Comparison of ENCODE assay signal across 8 cellular contexts in the genomic region with DNA sequence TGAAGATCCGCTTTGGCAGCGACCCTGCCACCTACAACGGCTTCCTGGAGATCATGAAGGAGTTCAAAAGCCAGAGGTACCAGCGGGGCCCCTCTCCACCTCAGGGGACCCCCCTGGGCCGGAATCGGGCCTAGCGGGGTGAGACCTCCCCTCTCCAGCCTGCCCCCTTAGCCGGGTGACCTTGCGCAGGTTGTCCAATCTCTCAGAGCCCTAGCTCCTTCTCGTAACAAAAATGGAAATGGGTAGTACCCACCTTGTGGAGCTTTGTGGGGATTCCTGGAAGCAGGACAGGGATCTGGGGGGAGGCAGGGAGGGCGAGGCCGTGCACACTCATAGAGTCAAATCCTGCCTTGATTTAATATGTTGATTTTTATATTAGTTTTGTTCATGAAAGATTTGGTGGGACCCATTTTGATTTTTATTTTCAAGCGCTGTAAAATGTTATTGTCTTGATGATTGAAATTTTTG. TPM values are rescaled to one million over a fixed set of nuclear protein-coding genes. Genes with fewer than 3 reads are reported as not detected.
DNase-seq lines count a peak whose midpoint lies in the region; ATAC-seq and TF ChIP-seq lines count a peak whose summit lies in the region.

No MANE protein-coding gene starts in this region.

- H3K27me3 ChIP-seq in SK-N-SH (ENCODE audit: insufficient read depth) (no peaks in the 10 kb centered on the region), adrenal gland (no peaks in the 10 kb centered on the region), layer of hippocampus (ENCODE audit: control insufficient read depth, insufficient read depth, low read length) (no peaks in the 10 kb centered on the region), thoracic aorta (replicated peaks; ENCODE audit: insufficient read depth) (no peaks in the 10 kb centered on the region)

- no peak for TF ChIP-seq RAD21 in SK-N-SH (IDR thresholded peaks at IDR 0.05; ENCODE audit: low read length)

- H3K27ac ChIP-seq in SK-N-SH (ENCODE audit: low read depth in 2 of 2, low read length in 1 of 2) (no peak overlapping the region; a peak in 1 of 4 replicates), adrenal gland (peak overlapping the region in 3 of 5 donors; percentile 71 to 84 (median 80)), layer of hippocampus (ENCODE audit: low read depth, low read length) (peak overlapping the region; percentile 62), thoracic aorta (peak overlapping the region; percentile 40 to 51)

- peak overlapping the region; percentile 95 for H3K4me2 ChIP-seq in SK-N-SH

- H3K79me2 ChIP-seq in SK-N-SH (ENCODE audit: insufficient read depth), result peaks cover 41% of the 10 kb centered on the region

- intact Hi-C loops in adrenal gland (cut with DNase I), result no loop called here

- H3K4me1 ChIP-seq in SK-N-SH (ENCODE audit: control insufficient read depth in 1 of 2, insufficient read depth in 2 of 2, low read depth in 1 of 2, low read length in 1 of 2) (peaks cover 15 to 18% of the 10 kb centered on the region in 2 experiments), adrenal gland (replicated peaks in 1 of 2) (peaks cover 11 to 24% of the 10 kb centered on the region in 2 donors), thoracic aorta (ENCODE audit: control insufficient read depth in 1 of 2, low read depth in 2 of 2) (peaks cover 0 to 29% of the 10 kb centered on the region in 2 donors)

- peaks cover 7% of the 10 kb centered on the region for H3F3A ChIP-seq in SK-N-SH (replicated peaks; ENCODE audit: insufficient read depth)

- peak overlapping the region; percentile 78 for H3K9ac ChIP-seq in SK-N-SH

- CTCF ChIA-PET in SK-N-SH (lab: Yijun Ruan, JAX), result interaction anchor here (0.6 to 1.0 kb wide), 2 partner anchors 57 to 223 kb away, joined by 3 to 4 read pairs; no protein-coding TSS in a partner anchor

- no peak for TF ChIP-seq CTCF in SK-N-SH (IDR thresholded peaks at IDR 0.05)
- no peak for TF ChIP-seq CTCF in adrenal gland (IDR thresholded peaks at IDR 0.05)
- no peak for TF ChIP-seq CTCF in thoracic aorta (IDR thresholded peaks at IDR 0.05)

- WGBS in SK-N-SH (ENCODE audit: low lambda C conversion rate), result 37% methylated on average over 5 of the region's 13 CpGs
- 13 to 40% (median 17%) methylated on average over 4 to 13 of the region's 13 CpGs for WGBS in adrenal gland, 4 donors

- POLR2A ChIA-PET in SK-N-SH (lab: Yijun Ruan, JAX), result no interaction called here

- H3K4me3 ChIP-seq in SK-N-SH (ENCODE audit: low read depth in 2 of 2, low read length in 1 of 2) (peak overlapping the region; percentile 80 to 90), adrenal gland (peak overlapping the region; percentile 2 to 93 (median 92)), thoracic aorta (peak overlapping the region; percentile 91)

- no peaks in the 10 kb centered on the region for H4K20me1 ChIP-seq in SK-N-SH (ENCODE audit: insufficient read depth)

- H3K9me3 ChIP-seq in SK-N-SH (no peaks in the 10 kb centered on the region), adrenal gland (replicated peaks in 1 of 3) (no peaks in the 10 kb centered on the region), thoracic aorta (no peaks in the 10 kb centered on the region)

- TF ChIP-seq EP300 in SK-N-SH (IDR thresholded peaks at IDR 0.05; ENCODE audit: borderline replicate concordance in 1 of 2, low read depth in 1 of 2, low read length in 1 of 2), result no peak

- no peak for TF ChIP-seq POLR2A in adrenal gland (IDR thresholded peaks at IDR 0.05)

- ATAC-seq in SK-N-SH treated with all-trans-retinoic acid at 6 μM for 48 hours, result no peak
- no peak for ATAC-seq in thoracic aorta (ENCODE audit: insufficient number of reproducible peaks, low FRiP score, low read depth)

- H3K9me2 ChIP-seq in SK-N-SH, result no peaks in the 10 kb centered on the region

- H2AFZ ChIP-seq in SK-N-SH (ENCODE audit: low read depth), result peak overlapping the region; percentile 76

- H3K36me3 ChIP-seq in SK-N-SH (replicated peaks in 1 of 2; ENCODE audit: control insufficient read depth in 1 of 2, insufficient read depth in 2 of 2, low read length in 1 of 2) (peaks cover 22 to 30% of the 10 kb centered on the region in 2 experiments), adrenal gland (replicated peaks in 1 of 2) (peaks cover 0 to 37% of the 10 kb centered on the region in 2 donors), thoracic aorta (peaks cover 26% of the 10 kb centered on the region)

- DNase-seq in SK-N-SH (peak; percentile 54), adrenal gland (no peak), thoracic aorta (ENCODE audit: low spot score) (no peak), NCI-H526 (lab: John Stamatoyannopoulos, UW) (no peak), putamen (ENCODE audit: low spot score) (no peak), SIG-M5 (lab: John Stamatoyannopoulos, UW) (no peak)

TF ChIP-seq in SK-N-SH, 30 proteins besides CTCF, POLR2A, EP300 and RAD21 (continues in another document):
- TF ChIP-seq FOXM1 (IDR thresholded peaks at IDR 0.05; ENCODE audit: low read depth) (no peak), ELF1 (IDR thresholded peaks at IDR 0.05) (no peak), USF1 (IDR thresholded peaks at IDR 0.05; ENCODE audit: borderline replicate concordance, low read depth) (no peak), YY1 (IDR thresholded peaks at IDR 0.05; ENCODE audit: low read depth) (no peak)

TF ChIP-seq in SK-N-SH treated with all-trans-retinoic acid at 6 μM for 48 hours, 23 proteins besides CTCF, POLR2A, EP300 and RAD21 (continues in another document):
- TF ChIP-seq BACH2 (CRISPR knock-in tag; IDR thresholded peaks at IDR 0.05; ENCODE audit: borderline replicate concordance) (no peak), OSR1 (CRISPR knock-in tag; IDR thresholded peaks at IDR 0.05) (no peak), GLIS3 (CRISPR knock-in tag; IDR thresholded peaks at IDR 0.05) (no peak), CREB5 (CRISPR knock-in tag; IDR thresholded peaks at IDR 0.05; ENCODE audit: low read depth) (no peak), ZC3H10 (CRISPR knock-in tag; IDR thresholded peaks at IDR 0.05) (no peak), TCF4 (CRISPR knock-in tag; IDR thresholded peaks at IDR 0.05; ENCODE audit: borderline replicate concordance) (no peak), ESRRG (CRISPR knock-in tag; IDR thresholded peaks at IDR 0.05) (no peak), ZFP30 (CRISPR knock-in tag; IDR thresholded peaks at IDR 0.05) (no peak), ZNF70 (CRISPR knock-in tag; IDR thresholded peaks at IDR 0.05) (no peak), ZFP3 (CRISPR knock-in tag; IDR thresholded peaks at IDR 0.05) (no peak), PPARA (CRISPR knock-in tag; IDR thresholded peaks at IDR 0.05; ENCODE audit: borderline replicate concordance) (no peak), PATZ1 (CRISPR knock-in tag; IDR thresholded peaks at IDR 0.05; ENCODE audit: borderline replicate concordance) (no peak), CSDC2 (CRISPR knock-in tag; IDR thresholded peaks at IDR 0.05) (no peak), ISL1 (CRISPR knock-in tag; IDR thresholded peaks at IDR 0.05) (no peak), CSRNP3 (CRISPR knock-in tag; IDR thresholded peaks at IDR 0.05) (no peak)

RNA-seq across cellular contexts. Expression of gene SIN3B, which starts 0.7 kb away (rescaled TPM):
- 29.7 and 31.2 TPM in 2 replicates for polyA plus RNA-seq in SK-N-SH (2012; rRNA removed)
- 11.8 and 17.1 TPM in 2 replicates for polyA plus RNA-seq in SK-N-SH (2012; cell fraction: cytosol; rRNA removed)
- 156 and 269 TPM in 2 replicates for polyA plus RNA-seq in SK-N-SH (2012; cell fraction: nucleus; rRNA removed)
- 10 to 100 TPM; 25.5 to 72.3 (median 35.9) TPM for total RNA-seq in adrenal gland
- polyA plus RNA-seq in adrenal gland, result 100 to 1,000 TPM in 1 of 3 donors, 10 to 100 TPM in 2; 30.1 to 133 (median 56.7) TPM
- total RNA-seq in thoracic aorta, result 10 to 100 TPM; 57.9 to 79.8 TPM

RNA-seq across cellular contexts. Expression of gene F2RL3, which starts 58.9 kb away (rescaled TPM):
- not detected in 2 replicates for polyA plus RNA-seq in SK-N-SH (2012; rRNA removed)
- under 0.01 and 0.01 TPM in 2 replicates for polyA plus RNA-seq in SK-N-SH (2012; cell fraction: cytosol; rRNA removed)
- not detected in 2 replicates for polyA plus RNA-seq in SK-N-SH (2012; cell fraction: nucleus; rRNA removed)
- 1 to 10 TPM in 7 of 8 donors, under 1 TPM in 1; 0.83 to 3.8 (median 2.2) TPM for total RNA-seq in adrenal gland
- polyA plus RNA-seq in adrenal gland, result 1 to 10 TPM in 2 of 3 donors, under 1 TPM in 1; 0.62 to 3.1 (median 3.0) TPM
- 1 to 10 TPM; 4.9 to 5.4 TPM for total RNA-seq in thoracic aorta

Comparison
In these comparisons a context has a peak if more than half of its experiments do, and no peak if none do; other contexts are left out.
1. H3K27ac ChIP-seq: peak in adrenal gland (3 of 5), layer of hippocampus (single experiment) and thoracic aorta (2 of 2); none in SK-N-SH (0 of 2).
2. Peak in every context shown above with its lines, with median percentiles within 50 percentile points of each other: H3K4me3 ChIP-seq.